8 cellular contexts compared by ENCODE assay signal in the genomic region with DNA sequence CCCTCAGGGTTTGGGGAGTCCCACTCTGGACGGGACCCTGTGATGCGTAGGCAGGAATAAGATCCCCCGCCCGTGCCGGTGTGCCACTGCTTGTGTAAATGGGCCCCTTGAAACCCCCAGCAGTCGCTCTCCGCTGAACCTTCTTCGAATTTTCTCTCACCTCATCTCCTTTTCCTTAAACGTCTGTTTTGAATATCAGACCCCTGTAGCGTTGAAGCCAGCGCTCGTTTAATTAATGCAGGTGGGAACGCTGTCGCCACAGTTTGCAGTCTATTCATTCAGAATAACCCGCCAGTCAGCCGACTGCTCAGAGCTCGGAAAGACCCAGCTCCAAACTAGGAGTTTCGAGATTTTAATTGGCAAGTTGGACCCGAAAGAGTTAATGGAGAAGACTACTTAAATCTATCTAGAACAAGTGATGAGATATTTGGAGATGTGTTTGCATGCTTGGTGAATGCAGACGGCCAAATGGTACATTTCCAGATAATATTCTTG. TPM values are rescaled to one million over a fixed set of nuclear protein-coding genes. Genes with fewer than 3 reads are reported as not detected.
A peak's percentile ranks its signal among the peaks of the same experiment; 100 is the strongest.
DNase-seq lines count a peak whose midpoint lies in the region; ATAC-seq, FAIRE-seq and TF ChIP-seq lines count a peak whose summit lies in the region.

No MANE protein-coding gene starts in this region.

- H2AFZ ChIP-seq in keratinocyte (ENCODE audit: control insufficient read depth, low read length): peak overlapping the region; percentile 91

- no peak for TF ChIP-seq CTCF in heart left ventricle (IDR thresholded peaks at IDR 0.05)
- no peak for TF ChIP-seq CTCF in keratinocyte (optimal IDR thresholded peaks at IDR 0.05 in 1 of 3, IDR thresholded peaks at IDR 0.05 in 1 of 3, conservative IDR thresholded peaks at IDR 0.05 in 1 of 3; ENCODE audit: extremely low read depth in 1 of 3, insufficient read depth in 2 of 3, low read length in 3 of 3)

- H3K79me2 ChIP-seq in keratinocyte (ENCODE audit: control insufficient read depth, insufficient read depth, low read length): peaks cover 37% of the 10 kb centered on the region

- no peaks in the 10 kb centered on the region for H4K20me1 ChIP-seq in keratinocyte (ENCODE audit: control insufficient read depth, extremely low read depth, insufficient read depth, low read length)

- dilution Hi-C loops in keratinocyte (cut with MboI; ENCODE audit: extremely low pct_ligation_motif_present, low sequenced_read_pairs): no loop called here

- H3K9me3 ChIP-seq in heart left ventricle: no peaks in the 10 kb centered on the region
- H3K9me3 ChIP-seq in adipocyte (ENCODE audit: control insufficient read depth, low read length): no peaks in the 10 kb centered on the region
- no peaks in the 10 kb centered on the region for H3K9me3 ChIP-seq in keratinocyte (ENCODE audit: control insufficient read depth, low read depth, low read length)
- no peaks in the 10 kb centered on the region for H3K9me3 ChIP-seq in subcutaneous abdominal adipose tissue (ENCODE audit: control insufficient read depth in 5 of 5, low read length in 5 of 5)

- peak overlapping the region; percentile 80 for H3K4me2 ChIP-seq in keratinocyte (ENCODE audit: control insufficient read depth, extremely low read depth, insufficient read depth, low read depth, low read length)

- intact Hi-C loops in heart left ventricle (cut with DNase I) (loop anchor here (1.0 to 10.0 kb wide), 16 partner anchors 52 to 369 kb away; a partner anchor contains a TSS), cardiac septum (cut with DNase I) (loop anchor here (2.0 to 5.0 kb wide), 4 partner anchors 47 to 155 kb away; a partner anchor contains a TSS)

- DNase-seq in heart left ventricle (no peak), cardiac septum (ENCODE audit: low spot score) (no peak), HT-29 (ENCODE audit: low spot score) (peak; percentile 17), adipocyte (ENCODE audit: low read depth) (peak; percentile 31), keratinocyte (ENCODE audit: low read depth, low spot score) (no peak)
- no peak for DNase-seq in stimulated activated CD4-positive, alpha-beta T cell treated with anti-CD3 and anti-CD28 coated beads, Interleukin-2, amount 100 ng/mL, for 48 hours
- DNase-seq in stimulated activated CD4-positive, alpha-beta T cell treated with anti-CD3 and anti-CD28 coated beads, Interleukin-12 subunit alpha, Interleukin-12 subunit beta, amount 100 ng/mL, for 4 hours: no peak

- peak in 2 of 4 donors; percentile 4 to 19 for ATAC-seq in heart left ventricle

- H3K9me1 ChIP-seq in keratinocyte (ENCODE audit: control insufficient read depth, extremely low read depth, insufficient read depth, low read length): no peaks in the 10 kb centered on the region

- H3K9ac ChIP-seq in adipocyte (ENCODE audit: low read length) (peak overlapping the region; percentile 98), keratinocyte (ENCODE audit: control insufficient read depth, extremely low read depth, insufficient read depth, low read length) (peak overlapping the region; percentile 86), subcutaneous abdominal adipose tissue (ENCODE audit: low read length in 5 of 5) (peak overlapping the region; percentile 89 to 97 (median 94))

- TF ChIP-seq POLR2A in heart left ventricle (IDR thresholded peaks at IDR 0.05): no peak

- H3K27me3 ChIP-seq in heart left ventricle (no peaks in the 10 kb centered on the region), adipocyte (replicated peaks; ENCODE audit: control insufficient read depth, insufficient read depth, low read length) (no peaks in the 10 kb centered on the region), keratinocyte (ENCODE audit: control insufficient read depth, extremely low read depth, insufficient read depth, low read length) (no peaks in the 10 kb centered on the region), subcutaneous abdominal adipose tissue (ENCODE audit: control insufficient read depth in 5 of 5, insufficient read depth in 4 of 5, low read length in 5 of 5) (no peaks in the 10 kb centered on the region)

- H3K4me1 ChIP-seq in heart left ventricle (peaks cover 0 to 26% (median 21%) of the 10 kb centered on the region in 12 donors), adipocyte (ENCODE audit: control insufficient read depth, insufficient read depth, low read length) (peaks cover 23% of the 10 kb centered on the region), keratinocyte (ENCODE audit: control insufficient read depth, extremely low read depth, insufficient read depth, low read length) (peaks cover 6% of the 10 kb centered on the region), subcutaneous abdominal adipose tissue (ENCODE audit: control insufficient read depth in 5 of 5, insufficient read depth in 5 of 5, low read length in 5 of 5) (peaks cover 0 to 34% (median 30%) of the 10 kb centered on the region in 5 donors)

- H3K27ac ChIP-seq in heart left ventricle (peak overlapping the region; percentile 36 to 96 (median 90)), keratinocyte (ENCODE audit: control insufficient read depth, insufficient read depth, low read length) (peak overlapping the region; percentile 75), subcutaneous abdominal adipose tissue (ENCODE audit: low read depth, low read length) (peak overlapping the region; percentile 86)

- H3K36me3 ChIP-seq in heart left ventricle (peaks cover 0 to 12% (median 7%) of the 10 kb centered on the region in 9 donors), adipocyte (ENCODE audit: control insufficient read depth, insufficient read depth, low read length, severe bottlenecking) (peaks cover 11% of the 10 kb centered on the region), keratinocyte (ENCODE audit: control insufficient read depth in 2 of 2, extremely low read depth in 1 of 2, insufficient read depth in 2 of 2, low read length in 2 of 2) (peaks cover 2 to 8% of the 10 kb centered on the region in 2 experiments), subcutaneous abdominal adipose tissue (ENCODE audit: control insufficient read depth in 5 of 5, insufficient read depth in 5 of 5, low read length in 5 of 5) (peaks cover 0 to 8% (median 7%) of the 10 kb centered on the region in 5 donors)

- WGBS in heart left ventricle, 4 donors: 0 to 1% (median 1%) methylated on average over 19 to 20 of the region's 20 CpGs

- peak; percentile 9 for FAIRE-seq in keratinocyte (lab: Jason Lieb, UNC)

- peak overlapping the region; percentile 83 to 100 (median 94) for H3K4me3 ChIP-seq in heart left ventricle
- peak overlapping the region; percentile 100 for H3K4me3 ChIP-seq in adipocyte (ENCODE audit: low read length)
- peak overlapping the region; percentile 79 to 89 (median 82) for H3K4me3 ChIP-seq in keratinocyte (ENCODE audit: control insufficient read depth in 2 of 3, extremely low read depth in 1 of 3, insufficient read depth in 2 of 3, low read depth in 1 of 3, low read length in 3 of 3)
- H3K4me3 ChIP-seq in subcutaneous abdominal adipose tissue (ENCODE audit: low read depth in 1 of 5, low read length in 5 of 5): peak overlapping the region; percentile 84 to 94 (median 92)

RNA-seq across cellular contexts. Expression of a gene that starts 0.7 kb away (rescaled TPM):
- 10 to 100 TPM; 16.2 to 44.2 (median 37.6) TPM for total RNA-seq in heart left ventricle
- 10 to 100 TPM in 1 of 2 donors, 1 to 10 TPM in 1; 6.2 to 18.6 TPM for polyA plus RNA-seq in heart left ventricle
- total RNA-seq in cardiac septum: 40.3 TPM
- total RNA-seq in HT-29 (2014; rRNA removed; shearing (Covaris generic)): 5.2 and 5.4 TPM in 2 replicates
- polyA plus RNA-seq in keratinocyte: 11.2 to 23.4 TPM (median 22.7 TPM) in 3 replicates
- polyA plus RNA-seq in keratinocyte (2011; ENCODE audit: low read depth): 30.0 TPM
- polyA plus RNA-seq in keratinocyte (2011; cell fraction: cytosol; rRNA removed): 15.5 and 31.4 TPM in 2 replicates
- polyA plus RNA-seq in keratinocyte (2011; cell fraction: nucleus; rRNA removed): 13.8 and 17.9 TPM in 2 replicates
- polyA plus RNA-seq in keratinocyte (2012; ENCODE audit: low replicate concordance): 19.4 and 25.2 TPM in 2 replicates
- 7.8 to 37.8 TPM (median 14.9 TPM) in 3 replicates for polyA minus RNA-seq in keratinocyte
- 24.9 TPM for polyA minus RNA-seq in keratinocyte (2011; cell fraction: cytosol; rRNA and poly(A)+ RNA removed)
- 16.0 and 34.0 TPM in 2 replicates for polyA minus RNA-seq in keratinocyte (2011; cell fraction: nucleus; rRNA and poly(A)+ RNA removed)

Comparison
In these comparisons a context has a peak if more than half of its experiments do, and no peak if none do; other contexts are left out.
1. DNase-seq: peak in HT-29 (single experiment) and adipocyte (single experiment); none in heart left ventricle (0 of 5), cardiac septum (single experiment), keratinocyte (single experiment), stimulated activated CD4-positive, alpha-beta T cell treated with anti-CD3 and anti-CD28 coated beads, Interleukin-2, amount 100 ng/mL, for 48 hours (0 of 2) and stimulated activated CD4-positive, alpha-beta T cell treated with anti-CD3 and anti-CD28 coated beads, Interleukin-12 subunit alpha, Interleukin-12 subunit beta, amount 100 ng/mL, for 4 hours (single experiment).
2. Peak in every context shown above with its lines, with median percentiles within 50 percentile points of each other: H3K27ac ChIP-seq, H3K4me3 ChIP-seq and H3K9ac ChIP-seq.